ENCODE assay signal across 1 cellular context in the genomic region with DNA sequence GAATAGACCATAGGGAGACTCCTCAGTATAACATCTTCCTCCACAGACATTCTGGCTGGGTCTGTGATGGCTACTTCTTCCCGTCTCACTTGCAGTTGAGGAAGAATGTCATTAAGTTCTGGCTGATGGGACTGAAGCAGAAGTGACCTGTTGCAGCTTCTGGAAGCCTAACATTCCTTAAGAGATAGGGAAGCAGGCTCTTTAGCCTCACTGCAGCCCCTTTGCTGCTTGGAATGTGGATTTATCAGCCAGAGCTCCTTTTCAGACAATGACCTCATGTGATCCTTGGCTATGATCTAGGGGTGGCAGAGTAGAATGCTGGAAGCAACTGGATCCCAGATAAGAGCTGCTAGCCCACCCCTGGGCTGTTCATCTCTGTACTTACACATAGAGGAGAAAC.
TF ChIP-seq lines count a peak whose summit lies in the region.

No MANE protein-coding gene starts in this region.

TF ChIP-seq in H1, 55 proteins besides CTCF, POLR2A, EP300 and RAD21:
- TF ChIP-seq SP1 (IDR thresholded peaks at IDR 0.05; ENCODE audit: low read depth, low read length) (peak; percentile 44; the same call in 1 of the 2 replicates), TEAD4 (IDR thresholded peaks at IDR 0.05; ENCODE audit: low read depth, low read length) (peak; percentile 76), ATF2 (IDR thresholded peaks at IDR 0.05; ENCODE audit: low read length) (0 out of 2 replicates have a peak, but pooled peaks have one; percentile 31), CHD2 (IDR thresholded peaks at IDR 0.05; ENCODE audit: low read length) (no peak)
